ENCODE assay signal across 1 cellular context in the genomic region with DNA sequence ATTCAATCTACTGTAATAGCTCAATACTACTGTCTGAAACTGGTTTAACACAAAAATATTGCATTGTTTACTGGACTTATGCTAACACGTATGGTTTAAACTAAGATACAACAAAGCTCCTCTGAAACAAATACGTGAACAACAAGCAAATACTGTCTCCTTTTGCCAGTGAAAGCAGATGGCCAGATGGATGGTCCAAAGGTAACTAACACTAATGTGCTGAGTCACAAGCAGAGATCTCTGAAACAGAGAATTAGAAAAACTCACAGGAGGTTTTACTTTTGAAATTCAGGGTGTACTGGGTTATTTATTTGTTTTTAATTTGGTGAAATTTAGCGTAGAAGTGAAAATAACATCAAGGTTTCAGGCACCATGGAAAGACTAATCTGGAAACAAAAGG.
A peak's percentile ranks its signal among the peaks of the same experiment; 100 is the strongest.
TF ChIP-seq lines count a peak whose summit lies in the region.

No MANE protein-coding gene starts in this region.

TF ChIP-seq in HepG2, 621 proteins besides CTCF, POLR2A, EP300 and RAD21 (continued from another document and continues in another):
- TF ChIP-seq NONO (IDR thresholded peaks at IDR 0.05): no peak
- no peak for TF ChIP-seq NONO (CRISPR knock-in tag; conservative IDR thresholded peaks at IDR 0.05)
- TF ChIP-seq CCDC6 (CRISPR knock-in tag; IDR thresholded peaks at IDR 0.05): no peak
- TF ChIP-seq, protein P1, sequence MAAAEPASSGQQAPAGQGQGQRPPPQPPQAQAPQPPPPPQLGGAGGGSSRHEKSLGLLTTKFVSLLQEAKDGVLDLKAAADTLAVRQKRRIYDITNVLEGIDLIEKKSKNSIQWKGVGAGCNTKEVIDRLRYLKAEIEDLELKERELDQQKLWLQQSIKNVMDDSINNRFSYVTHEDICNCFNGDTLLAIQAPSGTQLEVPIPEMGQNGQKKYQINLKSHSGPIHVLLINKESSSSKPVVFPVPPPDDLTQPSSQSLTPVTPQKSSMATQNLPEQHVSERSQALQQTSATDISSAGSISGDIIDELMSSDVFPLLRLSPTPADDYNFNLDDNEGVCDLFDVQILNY (CRISPR knock-in tag; conservative IDR thresholded peaks at IDR 0.05): no peak
- peak; percentile 34; the same call in 1 of the 2 replicates for TF ChIP-seq HDAC2 (CRISPR knock-in tag; IDR thresholded peaks at IDR 0.05)
- no peak for TF ChIP-seq FOXP1 (IDR thresholded peaks at IDR 0.05)
- TF ChIP-seq FOXP1 (CRISPR knock-in tag; IDR thresholded peaks at IDR 0.05): peak; percentile 86
- no peak for TF ChIP-seq ZNF34 (CRISPR knock-in tag; IDR thresholded peaks at IDR 0.05; ENCODE audit: borderline replicate concordance)
- TF ChIP-seq, protein P2, sequence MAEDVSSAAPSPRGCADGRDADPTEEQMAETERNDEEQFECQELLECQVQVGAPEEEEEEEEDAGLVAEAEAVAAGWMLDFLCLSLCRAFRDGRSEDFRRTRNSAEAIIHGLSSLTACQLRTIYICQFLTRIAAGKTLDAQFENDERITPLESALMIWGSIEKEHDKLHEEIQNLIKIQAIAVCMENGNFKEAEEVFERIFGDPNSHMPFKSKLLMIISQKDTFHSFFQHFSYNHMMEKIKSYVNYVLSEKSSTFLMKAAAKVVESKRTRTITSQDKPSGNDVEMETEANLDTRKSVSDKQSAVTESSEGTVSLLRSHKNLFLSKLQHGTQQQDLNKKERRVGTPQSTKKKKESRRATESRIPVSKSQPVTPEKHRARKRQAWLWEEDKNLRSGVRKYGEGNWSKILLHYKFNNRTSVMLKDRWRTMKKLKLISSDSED (CRISPR knock-in tag; IDR thresholded peaks at IDR 0.05): no peak
- TF ChIP-seq, protein P3, sequence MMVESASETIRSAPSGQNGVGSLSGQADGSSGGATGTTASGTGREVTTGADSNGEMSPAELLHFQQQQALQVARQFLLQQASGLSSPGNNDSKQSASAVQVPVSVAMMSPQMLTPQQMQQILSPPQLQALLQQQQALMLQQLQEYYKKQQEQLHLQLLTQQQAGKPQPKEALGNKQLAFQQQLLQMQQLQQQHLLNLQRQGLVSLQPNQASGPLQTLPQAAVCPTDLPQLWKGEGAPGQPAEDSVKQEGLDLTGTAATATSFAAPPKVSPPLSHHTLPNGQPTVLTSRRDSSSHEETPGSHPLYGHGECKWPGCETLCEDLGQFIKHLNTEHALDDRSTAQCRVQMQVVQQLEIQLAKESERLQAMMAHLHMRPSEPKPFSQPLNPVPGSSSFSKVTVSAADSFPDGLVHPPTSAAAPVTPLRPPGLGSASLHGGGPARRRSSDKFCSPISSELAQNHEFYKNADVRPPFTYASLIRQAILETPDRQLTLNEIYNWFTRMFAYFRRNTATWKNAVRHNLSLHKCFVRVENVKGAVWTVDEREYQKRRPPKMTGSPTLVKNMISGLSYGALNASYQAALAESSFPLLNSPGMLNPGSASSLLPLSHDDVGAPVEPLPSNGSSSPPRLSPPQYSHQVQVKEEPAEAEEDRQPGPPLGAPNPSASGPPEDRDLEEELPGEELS (CRISPR knock-in tag; IDR thresholded peaks at IDR 0.05): peak; percentile 47
- TF ChIP-seq SETDB1 (CRISPR knock-in tag; IDR thresholded peaks at IDR 0.05; ENCODE audit: borderline replicate concordance): no peak
- TF ChIP-seq HCFC1 (IDR thresholded peaks at IDR 0.05; ENCODE audit: low read depth, low read length): no peak
- TF ChIP-seq ELF4 (CRISPR knock-in tag; IDR thresholded peaks at IDR 0.05; ENCODE audit: borderline replicate concordance): no peak
- peak; percentile 45 for TF ChIP-seq SAP130 (CRISPR knock-in tag; IDR thresholded peaks at IDR 0.05; ENCODE audit: low read depth)
- no peak for TF ChIP-seq ZNF33B (CRISPR knock-in tag; IDR thresholded peaks at IDR 0.05)
- TF ChIP-seq RBM22 (optimal IDR thresholded peaks at IDR 0.05; ENCODE audit: low read length): no peak
- TF ChIP-seq TBL1XR1 (IDR thresholded peaks at IDR 0.05; ENCODE audit: borderline replicate concordance, low read length, partially characterized antibody): no peak
- no peak for TF ChIP-seq ZNF790 (CRISPR knock-in tag; IDR thresholded peaks at IDR 0.05; ENCODE audit: borderline replicate concordance)
- TF ChIP-seq ZFP36 (IDR thresholded peaks at IDR 0.05; ENCODE audit: borderline replicate concordance, low read depth, low read length, partially characterized antibody): no peak
- TF ChIP-seq ZSCAN21 (CRISPR knock-in tag; IDR thresholded peaks at IDR 0.05; ENCODE audit: borderline replicate concordance): no peak
- TF ChIP-seq MAFG (CRISPR knock-in tag; IDR thresholded peaks at IDR 0.05): 0 out of 2 replicates have a peak, but pooled peaks have one; percentile 58
- no peak for TF ChIP-seq TEAD2 (CRISPR knock-in tag; IDR thresholded peaks at IDR 0.05)
- no peak for TF ChIP-seq ERF (CRISPR knock-in tag; IDR thresholded peaks at IDR 0.05)
- 0 out of 2 replicates have a peak, but pooled peaks have one; percentile 11 for TF ChIP-seq CEBPG (CRISPR knock-in tag; IDR thresholded peaks at IDR 0.05)
- TF ChIP-seq MAFK (conservative IDR thresholded peaks at IDR 0.05 in 1 of 2, IDR thresholded peaks at IDR 0.05 in 1 of 2; ENCODE audit: low read length in 2 of 2): peak; percentile 80 to 92
- 0 out of 2 replicates have a peak, but pooled peaks have one; percentile 37 for TF ChIP-seq HDAC1 (CRISPR knock-in tag; IDR thresholded peaks at IDR 0.05)
- TF ChIP-seq SIN3A (IDR thresholded peaks at IDR 0.05; ENCODE audit: borderline replicate concordance, low read depth, low read length): no peak
- TF ChIP-seq HNF4A (CRISPR knock-in tag; IDR thresholded peaks at IDR 0.05): peak; percentile 69
- TF ChIP-seq MTF2 (CRISPR knock-in tag; IDR thresholded peaks at IDR 0.05; ENCODE audit: borderline replicate concordance): no peak
- no peak for TF ChIP-seq SOX6 (IDR thresholded peaks at IDR 0.05)
- peak; percentile 41; the same call in 1 of the 2 replicates for TF ChIP-seq SOX6 (CRISPR knock-in tag; IDR thresholded peaks at IDR 0.05)
- no peak for TF ChIP-seq SIX4 (CRISPR knock-in tag; IDR thresholded peaks at IDR 0.05)
- no peak for TF ChIP-seq ZFX (CRISPR knock-in tag; IDR thresholded peaks at IDR 0.05; ENCODE audit: low read depth)
- TF ChIP-seq, protein P4, sequence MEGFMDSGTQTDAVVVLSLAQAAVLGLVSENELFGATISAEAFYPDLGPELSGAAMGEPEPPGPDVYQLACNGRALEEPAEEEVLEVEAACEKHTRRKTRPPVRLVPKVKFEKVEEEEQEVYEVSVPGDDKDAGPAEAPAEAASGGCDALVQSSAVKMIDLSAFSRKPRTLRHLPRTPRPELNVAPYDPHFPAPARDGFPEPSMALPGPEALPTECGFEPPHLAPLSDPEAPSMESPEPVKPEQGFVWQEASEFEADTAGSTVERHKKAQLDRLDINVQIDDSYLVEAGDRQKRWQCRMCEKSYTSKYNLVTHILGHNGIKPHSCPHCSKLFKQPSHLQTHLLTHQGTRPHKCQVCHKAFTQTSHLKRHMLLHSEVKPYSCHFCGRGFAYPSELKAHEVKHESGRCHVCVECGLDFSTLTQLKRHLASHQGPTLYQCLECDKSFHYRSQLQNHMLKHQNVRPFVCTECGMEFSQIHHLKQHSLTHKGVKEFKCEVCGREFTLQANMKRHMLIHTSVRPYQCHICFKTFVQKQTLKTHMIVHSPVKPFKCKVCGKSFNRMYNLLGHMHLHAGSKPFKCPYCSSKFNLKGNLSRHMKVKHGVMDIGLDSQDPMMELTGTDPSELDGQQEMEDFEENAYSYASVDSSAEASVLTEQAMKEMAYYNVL (CRISPR knock-in tag; IDR thresholded peaks at IDR 0.05; ENCODE audit: borderline replicate concordance): no peak
- TF ChIP-seq ZNF782 (CRISPR knock-in tag; IDR thresholded peaks at IDR 0.05; ENCODE audit: borderline replicate concordance): no peak
- no peak for TF ChIP-seq DNMT1 (CRISPR knock-in tag; IDR thresholded peaks at IDR 0.05)
- no peak for TF ChIP-seq CHD4 (IDR thresholded peaks at IDR 0.05; ENCODE audit: borderline replicate concordance, low read length)
- TF ChIP-seq, protein P5, sequence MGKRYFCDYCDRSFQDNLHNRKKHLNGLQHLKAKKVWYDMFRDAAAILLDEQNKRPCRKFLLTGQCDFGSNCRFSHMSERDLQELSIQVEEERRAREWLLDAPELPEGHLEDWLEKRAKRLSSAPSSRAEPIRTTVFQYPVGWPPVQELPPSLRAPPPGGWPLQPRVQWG (CRISPR knock-in tag; IDR thresholded peaks at IDR 0.05; ENCODE audit: borderline replicate concordance, low read depth): no peak
- peak; percentile 64 for TF ChIP-seq MIXL1 (CRISPR knock-in tag; IDR thresholded peaks at IDR 0.05)
- 0 out of 2 replicates have a peak, but pooled peaks have one; percentile 62 for TF ChIP-seq ZNF816 (CRISPR knock-in tag; IDR thresholded peaks at IDR 0.05; ENCODE audit: borderline replicate concordance)
- TF ChIP-seq, protein P6, sequence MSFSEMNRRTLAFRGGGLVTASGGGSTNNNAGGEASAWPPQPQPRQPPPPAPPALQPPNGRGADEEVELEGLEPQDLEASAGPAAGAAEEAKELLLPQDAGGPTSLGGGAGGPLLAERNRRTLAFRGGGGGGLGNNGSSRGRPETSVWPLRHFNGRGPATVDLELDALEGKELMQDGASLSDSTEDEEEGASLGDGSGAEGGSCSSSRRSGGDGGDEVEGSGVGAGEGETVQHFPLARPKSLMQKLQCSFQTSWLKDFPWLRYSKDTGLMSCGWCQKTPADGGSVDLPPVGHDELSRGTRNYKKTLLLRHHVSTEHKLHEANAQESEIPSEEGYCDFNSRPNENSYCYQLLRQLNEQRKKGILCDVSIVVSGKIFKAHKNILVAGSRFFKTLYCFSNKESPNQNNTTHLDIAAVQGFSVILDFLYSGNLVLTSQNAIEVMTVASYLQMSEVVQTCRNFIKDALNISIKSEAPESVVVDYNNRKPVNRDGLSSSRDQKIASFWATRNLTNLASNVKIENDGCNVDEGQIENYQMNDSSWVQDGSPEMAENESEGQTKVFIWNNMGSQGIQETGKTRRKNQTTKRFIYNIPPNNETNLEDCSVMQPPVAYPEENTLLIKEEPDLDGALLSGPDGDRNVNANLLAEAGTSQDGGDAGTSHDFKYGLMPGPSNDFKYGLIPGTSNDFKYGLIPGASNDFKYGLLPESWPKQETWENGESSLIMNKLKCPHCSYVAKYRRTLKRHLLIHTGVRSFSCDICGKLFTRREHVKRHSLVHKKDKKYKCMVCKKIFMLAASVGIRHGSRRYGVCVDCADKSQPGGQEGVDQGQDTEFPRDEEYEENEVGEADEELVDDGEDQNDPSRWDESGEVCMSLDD (CRISPR knock-in tag; IDR thresholded peaks at IDR 0.05; ENCODE audit: borderline replicate concordance): no peak
- TF ChIP-seq, protein P7, sequence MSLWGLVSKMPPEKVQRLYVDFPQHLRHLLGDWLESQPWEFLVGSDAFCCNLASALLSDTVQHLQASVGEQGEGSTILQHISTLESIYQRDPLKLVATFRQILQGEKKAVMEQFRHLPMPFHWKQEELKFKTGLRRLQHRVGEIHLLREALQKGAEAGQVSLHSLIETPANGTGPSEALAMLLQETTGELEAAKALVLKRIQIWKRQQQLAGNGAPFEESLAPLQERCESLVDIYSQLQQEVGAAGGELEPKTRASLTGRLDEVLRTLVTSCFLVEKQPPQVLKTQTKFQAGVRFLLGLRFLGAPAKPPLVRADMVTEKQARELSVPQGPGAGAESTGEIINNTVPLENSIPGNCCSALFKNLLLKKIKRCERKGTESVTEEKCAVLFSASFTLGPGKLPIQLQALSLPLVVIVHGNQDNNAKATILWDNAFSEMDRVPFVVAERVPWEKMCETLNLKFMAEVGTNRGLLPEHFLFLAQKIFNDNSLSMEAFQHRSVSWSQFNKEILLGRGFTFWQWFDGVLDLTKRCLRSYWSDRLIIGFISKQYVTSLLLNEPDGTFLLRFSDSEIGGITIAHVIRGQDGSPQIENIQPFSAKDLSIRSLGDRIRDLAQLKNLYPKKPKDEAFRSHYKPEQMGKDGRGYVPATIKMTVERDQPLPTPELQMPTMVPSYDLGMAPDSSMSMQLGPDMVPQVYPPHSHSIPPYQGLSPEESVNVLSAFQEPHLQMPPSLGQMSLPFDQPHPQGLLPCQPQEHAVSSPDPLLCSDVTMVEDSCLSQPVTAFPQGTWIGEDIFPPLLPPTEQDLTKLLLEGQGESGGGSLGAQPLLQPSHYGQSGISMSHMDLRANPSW (CRISPR knock-in tag; IDR thresholded peaks at IDR 0.05; ENCODE audit: borderline replicate concordance): no peak
- TF ChIP-seq, protein P8, sequence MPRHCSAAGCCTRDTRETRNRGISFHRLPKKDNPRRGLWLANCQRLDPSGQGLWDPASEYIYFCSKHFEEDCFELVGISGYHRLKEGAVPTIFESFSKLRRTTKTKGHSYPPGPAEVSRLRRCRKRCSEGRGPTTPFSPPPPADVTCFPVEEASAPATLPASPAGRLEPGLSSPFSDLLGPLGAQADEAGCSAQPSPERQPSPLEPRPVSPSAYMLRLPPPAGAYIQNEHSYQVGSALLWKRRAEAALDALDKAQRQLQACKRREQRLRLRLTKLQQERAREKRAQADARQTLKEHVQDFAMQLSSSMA (CRISPR knock-in tag; IDR thresholded peaks at IDR 0.05): no peak
- no peak for TF ChIP-seq ZNF619 (CRISPR knock-in tag; IDR thresholded peaks at IDR 0.05)
- TF ChIP-seq, protein P9, sequence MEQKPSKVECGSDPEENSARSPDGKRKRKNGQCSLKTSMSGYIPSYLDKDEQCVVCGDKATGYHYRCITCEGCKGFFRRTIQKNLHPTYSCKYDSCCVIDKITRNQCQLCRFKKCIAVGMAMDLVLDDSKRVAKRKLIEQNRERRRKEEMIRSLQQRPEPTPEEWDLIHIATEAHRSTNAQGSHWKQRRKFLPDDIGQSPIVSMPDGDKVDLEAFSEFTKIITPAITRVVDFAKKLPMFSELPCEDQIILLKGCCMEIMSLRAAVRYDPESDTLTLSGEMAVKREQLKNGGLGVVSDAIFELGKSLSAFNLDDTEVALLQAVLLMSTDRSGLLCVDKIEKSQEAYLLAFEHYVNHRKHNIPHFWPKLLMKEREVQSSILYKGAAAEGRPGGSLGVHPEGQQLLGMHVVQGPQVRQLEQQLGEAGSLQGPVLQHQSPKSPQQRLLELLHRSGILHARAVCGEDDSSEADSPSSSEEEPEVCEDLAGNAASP (CRISPR knock-in tag; IDR thresholded peaks at IDR 0.05; ENCODE audit: borderline replicate concordance): no peak
- peak; percentile 16 for TF ChIP-seq TEAD3 (CRISPR knock-in tag; optimal IDR thresholded peaks at IDR 0.05; ENCODE audit: borderline replicate concordance)
- TF ChIP-seq, protein P10, sequence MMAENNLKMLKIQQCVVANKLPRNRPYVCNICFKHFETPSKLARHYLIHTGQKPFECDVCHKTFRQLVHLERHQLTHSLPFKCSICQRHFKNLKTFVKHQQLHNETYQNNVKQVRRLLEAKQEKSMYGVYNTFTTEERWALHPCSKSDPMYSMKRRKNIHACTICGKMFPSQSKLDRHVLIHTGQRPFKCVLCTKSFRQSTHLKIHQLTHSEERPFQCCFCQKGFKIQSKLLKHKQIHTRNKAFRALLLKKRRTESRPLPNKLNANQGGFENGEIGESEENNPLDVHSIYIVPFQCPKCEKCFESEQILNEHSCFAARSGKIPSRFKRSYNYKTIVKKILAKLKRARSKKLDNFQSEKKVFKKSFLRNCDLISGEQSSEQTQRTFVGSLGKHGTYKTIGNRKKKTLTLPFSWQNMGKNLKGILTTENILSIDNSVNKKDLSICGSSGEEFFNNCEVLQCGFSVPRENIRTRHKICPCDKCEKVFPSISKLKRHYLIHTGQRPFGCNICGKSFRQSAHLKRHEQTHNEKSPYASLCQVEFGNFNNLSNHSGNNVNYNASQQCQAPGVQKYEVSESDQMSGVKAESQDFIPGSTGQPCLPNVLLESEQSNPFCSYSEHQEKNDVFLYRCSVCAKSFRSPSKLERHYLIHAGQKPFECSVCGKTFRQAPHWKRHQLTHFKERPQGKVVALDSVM (CRISPR knock-in tag; IDR thresholded peaks at IDR 0.05): no peak
- peak; percentile 36; the same call in 1 of the 2 replicates for TF ChIP-seq NFIC (IDR thresholded peaks at IDR 0.05; ENCODE audit: low read length)
